Comparison of ENCODE assay signal across 8 cellular contexts in the genomic region with DNA sequence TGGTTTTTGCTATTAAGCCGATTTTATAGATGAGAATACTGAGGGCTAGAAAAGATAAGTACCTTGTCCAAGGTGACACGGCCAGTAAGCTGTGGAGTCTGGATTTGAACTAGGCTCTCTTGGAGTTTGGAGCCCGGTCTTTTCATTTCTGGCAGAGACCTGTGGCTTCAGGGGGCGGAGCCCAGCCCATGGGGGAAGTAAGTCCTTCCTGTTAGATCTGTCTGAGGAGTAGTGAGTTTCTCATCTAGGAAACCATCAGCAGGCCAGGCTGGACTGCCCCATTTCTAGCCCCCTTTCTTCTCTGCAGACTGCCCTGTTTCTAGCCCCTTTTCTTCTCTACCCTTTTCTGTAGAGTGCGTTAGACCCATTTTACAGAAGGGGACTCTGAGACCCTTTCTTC. TPM values are rescaled to one million over a fixed set of nuclear protein-coding genes. Genes with fewer than 3 reads are reported as not detected.
DNase-seq lines count a peak whose midpoint lies in the region; ATAC-seq and TF ChIP-seq lines count a peak whose summit lies in the region.

No MANE protein-coding gene starts in this region.

- H3K4me1 ChIP-seq in ACC112 (ENCODE audit: control insufficient read depth, insufficient read depth, low read length, unreplicated experiment) (peaks cover 31% of the 10 kb centered on the region), vagina (peaks cover 35% of the 10 kb centered on the region), ovary (ENCODE audit: insufficient read depth) (peaks cover 4% of the 10 kb centered on the region)

- peak overlapping the region; percentile 94 for H3K4me3 ChIP-seq in ACC112 (ENCODE audit: low read depth, low read length)
- peak overlapping the region; percentile 45 to 51 for H3K4me3 ChIP-seq in vagina
- H3K4me3 ChIP-seq in ovary, result no peak overlapping the region

- H3K36me3 ChIP-seq in ACC112 (ENCODE audit: insufficient read depth, low read length) (no peaks in the 10 kb centered on the region), vagina (no peaks in the 10 kb centered on the region), ovary (no peaks in the 10 kb centered on the region)

- DNase-seq in RPMI8226, result peak; percentile 62
- peak; percentile 53 for DNase-seq in left cardiac atrium
- DNase-seq in vagina (ENCODE audit: extremely low spot score in 2 of 2), result no peak
- no peak for DNase-seq in ovary
- DNase-seq in stimulated activated CD4-positive, alpha-beta T cell treated with anti-CD3 and anti-CD28 coated beads, Interleukin-2, amount 100 ng/mL, for 24 hours, result no peak

- TF ChIP-seq CTCF in vagina (IDR thresholded peaks at IDR 0.05), result no peak
- no peak for TF ChIP-seq CTCF in ovary (IDR thresholded peaks at IDR 0.05)

- TF ChIP-seq EP300 in ovary (IDR thresholded peaks at IDR 0.05), result no peak

- no peak overlapping the region for H3K27ac ChIP-seq in ACC112 (ENCODE audit: low read depth, low read length)
- no peak overlapping the region for H3K27ac ChIP-seq in vagina
- H3K27ac ChIP-seq in ovary, result no peak overlapping the region

- H3K27me3 ChIP-seq in ACC112 (ENCODE audit: insufficient read depth, low read length) (no peaks in the 10 kb centered on the region), vagina (no peaks in the 10 kb centered on the region), ovary (no peaks in the 10 kb centered on the region)

- WGBS in ovary, 3 donors, result 79 to 85% (median 84%) methylated on average over 5 of the region's 5 CpGs

- H2AFZ ChIP-seq in ACC112 (ENCODE audit: low read length, unreplicated experiment), result peak overlapping the region; percentile 77

- no peaks in the 10 kb centered on the region for H3K9me3 ChIP-seq in vagina
- H3K9me3 ChIP-seq in ovary, result no peaks in the 10 kb centered on the region

- intact Hi-C loops in left cardiac atrium (cut with DNase I) (no loop called here), vagina (cut with DNase I) (no loop called here), ovary (cut with DNase I) (no loop called here)

- peak; percentile 42 for ATAC-seq in GM21717 (IDR thresholded peaks at IDR 0.05; ENCODE audit: unreplicated experiment)
- ATAC-seq in left cardiac atrium, result peak in 1 of 2 donors; percentile 4
- no peak for ATAC-seq in GM19395 (IDR thresholded peaks at IDR 0.05; ENCODE audit: unreplicated experiment)

- H3K79me2 ChIP-seq in ACC112 (ENCODE audit: control insufficient read depth, insufficient read depth, low read length, unreplicated experiment), result peaks cover 19% of the 10 kb centered on the region

- TF ChIP-seq POLR2A in vagina (IDR thresholded peaks at IDR 0.05) (no peak), ovary (IDR thresholded peaks at IDR 0.05) (no peak)

RNA-seq across cellular contexts. Expression of a gene that starts 0.5 kb away (rescaled TPM):
- total RNA-seq in left cardiac atrium (10 to 100 TPM in 1 of 2 donors, 1 to 10 TPM in 1; 6.0 to 37.3 TPM), vagina (12.0 TPM), ovary (10 to 100 TPM in 1 of 7 donors, 1 to 10 TPM in 6; 1.4 to 37.1 (median 7.0) TPM)
- polyA plus RNA-seq in ovary, result 1 to 10 TPM in 1 of 2 donors, under 1 TPM in 1; 0.90 to 8.2 TPM

Comparison
In these comparisons a context has a peak if more than half of its experiments do, and no peak if none do; other contexts are left out.
1. DNase-seq: peak in RPMI8226 (single experiment) and left cardiac atrium (single experiment); none in vagina (0 of 2), ovary (0 of 5) and stimulated activated CD4-positive, alpha-beta T cell treated with anti-CD3 and anti-CD28 coated beads, Interleukin-2, amount 100 ng/mL, for 24 hours (0 of 2).